8 cellular contexts compared by ENCODE assay signal in the genomic region with DNA sequence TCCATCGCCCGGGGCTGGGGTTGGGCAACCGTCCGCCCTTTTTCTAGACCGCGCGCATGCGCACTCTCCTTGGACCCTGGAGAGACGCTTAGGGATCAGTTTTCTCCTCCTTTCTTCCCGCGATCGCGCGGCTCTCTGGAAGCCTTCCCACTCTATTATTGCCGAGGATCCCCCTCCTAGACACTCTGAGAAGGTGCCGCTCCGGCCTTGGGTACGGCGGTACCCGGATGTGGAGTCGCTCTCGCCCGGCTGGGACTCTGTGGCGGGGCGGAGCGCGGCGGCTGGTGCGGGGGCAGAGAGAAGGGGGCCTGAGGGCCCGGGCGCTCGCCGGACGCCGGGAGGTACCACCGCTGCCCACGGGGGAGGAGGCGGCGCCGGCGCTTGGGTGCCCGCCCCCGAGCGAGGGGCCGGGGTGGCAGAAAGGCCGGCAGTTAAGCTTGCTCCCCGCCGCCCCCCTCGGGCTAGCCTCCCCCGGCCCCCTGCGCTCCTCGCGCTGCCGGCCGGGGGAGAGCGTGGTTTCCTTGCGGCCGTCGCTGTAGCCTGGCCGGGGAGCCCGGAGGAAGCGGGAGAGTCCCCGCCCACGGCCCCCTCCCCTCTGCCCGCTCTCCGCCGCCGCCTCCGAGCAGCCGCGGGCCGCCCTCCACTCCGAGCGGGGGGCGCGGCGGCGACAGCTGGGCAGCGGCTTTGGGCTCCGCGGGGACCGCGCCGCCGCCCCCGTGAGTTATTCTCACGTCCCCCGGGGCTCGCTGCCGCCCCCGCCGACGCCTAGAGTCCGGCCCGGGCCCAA. TPM values are rescaled to one million over a fixed set of nuclear protein-coding genes. Genes with fewer than 3 reads are reported as not detected.
A peak's percentile ranks its signal among the peaks of the same experiment; 100 is the strongest.
DNase-seq lines count a peak whose midpoint lies in the region; ATAC-seq and TF ChIP-seq lines count a peak whose summit lies in the region.

A gene (plus strand): TSS at position 69 of the 787 bp plus-strand sequence. CDS start 792 bp downstream, outside the sequence.

- H3K9me3 Mint-ChIP-seq in activated CD4-positive, alpha-beta T cell treated with anti-CD3 and anti-CD28 coated beads, Interleukin-2, amount 10 ng/mL, durations not matched to agents 24 days and 14 days: peaks cover 8% of the 10 kb centered on the region
- peaks cover 6% of the 10 kb centered on the region for H3K9me3 Mint-ChIP-seq in stimulated activated effector memory CD8-positive, alpha-beta T cell treated with anti-CD3 and anti-CD28 coated beads, Interleukin-12 subunit alpha, Interleukin-12 subunit beta, amount 100 ng/mL, for 72 hours

- peaks cover 29% of the 10 kb centered on the region for H3K4me1 Mint-ChIP-seq in activated CD4-positive, alpha-beta T cell treated with anti-CD3 and anti-CD28 coated beads, Interleukin-2, amount 10 ng/mL, durations not matched to agents 24 days and 14 days
- peaks cover 44% of the 10 kb centered on the region for H3K4me1 Mint-ChIP-seq in stimulated activated effector memory CD8-positive, alpha-beta T cell treated with anti-CD3 and anti-CD28 coated beads, Interleukin-12 subunit alpha, Interleukin-12 subunit beta, amount 100 ng/mL, for 72 hours

- peaks cover 5% of the 10 kb centered on the region for H3K27me3 Mint-ChIP-seq in activated CD4-positive, alpha-beta T cell treated with anti-CD3 and anti-CD28 coated beads, Interleukin-2, amount 10 ng/mL, durations not matched to agents 24 days and 14 days

- peaks cover 6% of the 10 kb centered on the region for H3K36me3 Mint-ChIP-seq in activated CD4-positive, alpha-beta T cell treated with anti-CD3 and anti-CD28 coated beads, Interleukin-2, amount 10 ng/mL, durations not matched to agents 24 days and 14 days (ENCODE audit: low read depth)
- H3K36me3 Mint-ChIP-seq in stimulated activated effector memory CD8-positive, alpha-beta T cell treated with anti-CD3 and anti-CD28 coated beads, Interleukin-12 subunit alpha, Interleukin-12 subunit beta, amount 100 ng/mL, for 72 hours: peaks cover 24% of the 10 kb centered on the region

- H3K4me3 Mint-ChIP-seq in activated CD4-positive, alpha-beta T cell treated with anti-CD3 and anti-CD28 coated beads, Interleukin-2, amount 10 ng/mL, durations not matched to agents 24 days and 14 days: peak within 1 kb of the TSS; percentile 96
- peak within 1 kb of the TSS; percentile 82 for H3K4me3 Mint-ChIP-seq in stimulated activated effector memory CD8-positive, alpha-beta T cell treated with anti-CD3 and anti-CD28 coated beads, Interleukin-12 subunit alpha, Interleukin-12 subunit beta, amount 100 ng/mL, for 72 hours

- intact Hi-C loops in activated CD4-positive, alpha-beta T cell treated with anti-CD3 and anti-CD28 coated beads, Interleukin-2, amount 10 ng/mL, durations not matched to agents 24 days and 14 days (cut with micrococcal nuclease): loop anchor here (1.0 to 10.0 kb wide), 4 partner anchors 37 to 141 kb away; a partner anchor contains a TSS

- peak; percentile 48 for ATAC-seq in HG03039 (IDR thresholded peaks at IDR 0.05; ENCODE audit: unreplicated experiment)
- peak; percentile 85 for ATAC-seq in stimulated activated effector memory CD8-positive, alpha-beta T cell treated with anti-CD3 and anti-CD28 coated beads, Interleukin-12 subunit alpha, Interleukin-12 subunit beta, amount 100 ng/mL, for 72 hours

- peak within 1 kb of the TSS; percentile 96 for H3K27ac Mint-ChIP-seq in activated CD4-positive, alpha-beta T cell treated with anti-CD3 and anti-CD28 coated beads, Interleukin-2, amount 10 ng/mL, durations not matched to agents 24 days and 14 days
- H3K27ac Mint-ChIP-seq in stimulated activated effector memory CD8-positive, alpha-beta T cell treated with anti-CD3 and anti-CD28 coated beads, Interleukin-12 subunit alpha, Interleukin-12 subunit beta, amount 100 ng/mL, for 72 hours: peak within 1 kb of the TSS; percentile 97

- DNase-seq in AG08396 (ENCODE audit: low spot score) (peak; percentile 64), NCI-H2171 (lab: John Stamatoyannopoulos, UW) (peak; percentile 97), lung microvascular endothelial cell (ENCODE audit: low read depth in 2 of 2) (no peak)
- peak; percentile 85 for DNase-seq in activated CD4-positive, alpha-beta T cell treated with anti-CD3 and anti-CD28 coated beads, Interleukin-2, amount 10 ng/mL, durations not matched to agents 24 days and 14 days
- DNase-seq in effector CD4-positive, alpha-beta T cell: peak; percentile 99
- peak; percentile 98 to 100 for DNase-seq in stimulated activated effector memory CD8-positive, alpha-beta T cell treated with anti-CD3 and anti-CD28 coated beads, Interleukin-12 subunit alpha, Interleukin-12 subunit beta, amount 100 ng/mL, for 72 hours (ENCODE audit: low spot score in 2 of 2)

- TF ChIP-seq POLR2A in GM18526 (IDR thresholded peaks at IDR 0.05; ENCODE audit: extremely low read depth, insufficient read length): peak; percentile 65

RNA-seq across cellular contexts. Expression of the gene that starts here (rescaled TPM):
- 35.7 and 36.7 TPM in 2 replicates for total RNA-seq in activated CD4-positive, alpha-beta T cell treated with anti-CD3 and anti-CD28 coated beads, Interleukin-2, amount 10 ng/mL, durations not matched to agents 24 days and 14 days
- 29.6 and 39.3 TPM in 2 replicates for total RNA-seq in lung microvascular endothelial cell

Comparison
In these comparisons a context has a peak if more than half of its experiments do, and no peak if none do; other contexts are left out.
1. DNase-seq: peak in AG08396 (single experiment), NCI-H2171 (single experiment), activated CD4-positive, alpha-beta T cell treated with anti-CD3 and anti-CD28 coated beads, Interleukin-2, amount 10 ng/mL, durations not matched to agents 24 days and 14 days (single experiment), effector CD4-positive, alpha-beta T cell (single experiment) and stimulated activated effector memory CD8-positive, alpha-beta T cell treated with anti-CD3 and anti-CD28 coated beads, Interleukin-12 subunit alpha, Interleukin-12 subunit beta, amount 100 ng/mL, for 72 hours (2 of 2); none in lung microvascular endothelial cell (0 of 2).